Comparison of ENCODE assay signal across 29 cellular contexts in the genomic region with DNA sequence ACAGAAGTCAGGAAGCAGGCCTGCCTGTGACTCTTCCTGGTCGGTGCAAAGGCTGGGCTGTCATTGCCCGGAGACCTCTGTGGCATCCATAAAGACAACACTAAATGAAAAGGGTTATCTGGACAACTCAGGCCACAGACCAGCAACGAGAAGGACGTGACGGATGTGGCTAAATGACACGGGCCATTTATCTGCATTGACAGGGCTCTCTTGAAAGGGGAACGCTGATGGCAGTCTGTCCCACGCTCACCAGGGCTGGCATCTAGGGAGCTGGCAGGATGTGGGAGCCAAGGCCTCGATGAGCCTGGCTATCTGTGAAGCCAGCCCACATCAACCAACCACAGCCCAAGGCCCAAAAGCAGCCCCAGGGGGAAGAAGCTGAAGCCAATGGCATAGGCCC. TPM values are rescaled to one million over a fixed set of nuclear protein-coding genes. Genes with fewer than 3 reads are reported as not detected.
"Had no signal": no experiment of that assay in that cellular context is flagged by ENCODE, and none has a peak within 500 bp of the region (broad histone marks: within the 10 kb centered on the region; RNA-seq: fewer than 3 reads in every experiment).

No MANE protein-coding gene starts in this region.

- H3K36me3 Mint-ChIP-seq: activated naive CD8-positive, alpha-beta T cell; T-cell had no signal

- H3K4me1 Mint-ChIP-seq: activated CD4-positive, alpha-beta memory T cell treated with anti-CD3 and anti-CD28 coated beads, Interleukin-2, amount 10 ng/mL, durations not matched to agents 7 days and 5 days; activated T-helper 17 cell treated with anti-CD3 and anti-CD28 coated beads, Interleukin-2, amount 50 U/mL, for 72 hours; T-cell had no signal

- H3K27me3 ChIP-seq: brain microvascular endothelial cell, cardiac muscle cell had no signal

- ATAC-seq: activated T-helper 17 cell treated with anti-CD3 and anti-CD28 coated beads, Interleukin-2, amount 50 U/mL, for 72 hours; HepG2; PC-3; T-cell had no signal

- DNase-seq: activated CD4-positive, alpha-beta memory T cell treated with anti-CD3 and anti-CD28 coated beads, Interleukin-2, amount 10 ng/mL, durations not matched to agents 7 days and 5 days; activated CD4-positive, alpha-beta T cell treated with anti-CD3 and anti-CD28 coated beads, Interleukin-2, amount 50 U/mL, for 1 hour; activated CD4-positive, CD25-positive, alpha-beta regulatory T cell; activated gamma-delta T cell; activated naive CD4-positive, alpha-beta T cell treated with anti-CD3 and anti-CD28 coated beads for 36 hours; activated T-cell treated with anti-CD3 and anti-CD28 coated beads for 4 hours; activated T-cell treated with anti-CD3 and anti-CD28 coated beads, Interleukin-2, amount 50 U/mL, for 48 hours; amygdala; brain microvascular endothelial cell; Karpas-422; NCI-H1105 treated with DMSO at 0.1 percent for 48 hours; NCI-H1436 treated with DMSO at 0.1 percent for 48 hours; NCI-H187; NCI-H2081; NCI-H510A treated with DMSO at 0.1 percent for 48 hours; NCI-H69; NK-92 treated with Interleukin-12 subunit alpha and Interleukin-12 subunit beta, amount 100 ng/mL, for 24 hours; PC-3; SHP77 treated with DMSO at 0.1 percent for 48 hours; T-cell; T-helper 2 cell had no signal

- H3K27ac ChIP-seq: brain microvascular endothelial cell, cardiac muscle cell, VCaP had no signal

- H3K27ac Mint-ChIP-seq: activated CD4-positive, alpha-beta memory T cell treated with anti-CD3 and anti-CD28 coated beads, Interleukin-2, amount 10 ng/mL, durations not matched to agents 7 days and 5 days; activated naive CD4-positive, alpha-beta T cell treated with anti-CD3 and anti-CD28 coated beads for 36 hours; activated naive CD8-positive, alpha-beta T cell; activated T-helper 17 cell treated with anti-CD3 and anti-CD28 coated beads, Interleukin-2, amount 50 U/mL, for 72 hours; T-cell had no signal

- H3K4me3 Mint-ChIP-seq: activated CD4-positive, alpha-beta memory T cell treated with anti-CD3 and anti-CD28 coated beads, Interleukin-2, amount 10 ng/mL, durations not matched to agents 7 days and 5 days; activated naive CD4-positive, alpha-beta T cell treated with anti-CD3 and anti-CD28 coated beads for 36 hours; activated naive CD8-positive, alpha-beta T cell; activated T-helper 17 cell treated with anti-CD3 and anti-CD28 coated beads, Interleukin-2, amount 50 U/mL, for 72 hours; T-cell had no signal

- H3K4me3 ChIP-seq: cardiac muscle cell had no signal

- H3K9me3 Mint-ChIP-seq: activated CD4-positive, alpha-beta memory T cell treated with anti-CD3 and anti-CD28 coated beads, Interleukin-2, amount 10 ng/mL, durations not matched to agents 7 days and 5 days; activated naive CD4-positive, alpha-beta T cell treated with anti-CD3 and anti-CD28 coated beads for 36 hours; activated T-helper 17 cell treated with anti-CD3 and anti-CD28 coated beads, Interleukin-2, amount 50 U/mL, for 72 hours had no signal

- H3K36me3 ChIP-seq: brain microvascular endothelial cell, cardiac muscle cell had no signal

RNA-seq across cellular contexts. Expression of gene HMGB4, which starts 35.1 kb away (rescaled TPM):
- total RNA-seq: activated CD4-positive, alpha-beta memory T cell treated with anti-CD3 and anti-CD28 coated beads, Interleukin-2, amount 10 ng/mL, durations not matched to agents 7 days and 5 days; activated CD8-positive, alpha-beta memory T cell treated with anti-CD3 and anti-CD28 coated beads for 36 hours; activated naive CD4-positive, alpha-beta T cell treated with anti-CD3 and anti-CD28 coated beads for 36 hours; activated T-helper 17 cell treated with anti-CD3 and anti-CD28 coated beads, Interleukin-2, amount 50 U/mL, for 72 hours; astrocyte; cardiac muscle cell; HepG2; PC-3; SK-MEL-5; T-cell had no signal
- polyA plus RNA-seq: cardiac muscle cell, HepG2 had no signal
